Comparison of ENCODE assay signal across 1 cellular context in genomic region chr6:151493495-151494234, GRCh38.
TF ChIP-seq lines count a peak whose summit lies in the region.

Gene CCDC170, plus strand, starts transcription at chr6:151494017. Its CDS starts 112 bp downstream, at chr6:151494129.

TF ChIP-seq in HepG2, 621 proteins besides CTCF, POLR2A, EP300 and RAD21 (continued from another document and continues in another):
- TF ChIP-seq, protein P1, sequence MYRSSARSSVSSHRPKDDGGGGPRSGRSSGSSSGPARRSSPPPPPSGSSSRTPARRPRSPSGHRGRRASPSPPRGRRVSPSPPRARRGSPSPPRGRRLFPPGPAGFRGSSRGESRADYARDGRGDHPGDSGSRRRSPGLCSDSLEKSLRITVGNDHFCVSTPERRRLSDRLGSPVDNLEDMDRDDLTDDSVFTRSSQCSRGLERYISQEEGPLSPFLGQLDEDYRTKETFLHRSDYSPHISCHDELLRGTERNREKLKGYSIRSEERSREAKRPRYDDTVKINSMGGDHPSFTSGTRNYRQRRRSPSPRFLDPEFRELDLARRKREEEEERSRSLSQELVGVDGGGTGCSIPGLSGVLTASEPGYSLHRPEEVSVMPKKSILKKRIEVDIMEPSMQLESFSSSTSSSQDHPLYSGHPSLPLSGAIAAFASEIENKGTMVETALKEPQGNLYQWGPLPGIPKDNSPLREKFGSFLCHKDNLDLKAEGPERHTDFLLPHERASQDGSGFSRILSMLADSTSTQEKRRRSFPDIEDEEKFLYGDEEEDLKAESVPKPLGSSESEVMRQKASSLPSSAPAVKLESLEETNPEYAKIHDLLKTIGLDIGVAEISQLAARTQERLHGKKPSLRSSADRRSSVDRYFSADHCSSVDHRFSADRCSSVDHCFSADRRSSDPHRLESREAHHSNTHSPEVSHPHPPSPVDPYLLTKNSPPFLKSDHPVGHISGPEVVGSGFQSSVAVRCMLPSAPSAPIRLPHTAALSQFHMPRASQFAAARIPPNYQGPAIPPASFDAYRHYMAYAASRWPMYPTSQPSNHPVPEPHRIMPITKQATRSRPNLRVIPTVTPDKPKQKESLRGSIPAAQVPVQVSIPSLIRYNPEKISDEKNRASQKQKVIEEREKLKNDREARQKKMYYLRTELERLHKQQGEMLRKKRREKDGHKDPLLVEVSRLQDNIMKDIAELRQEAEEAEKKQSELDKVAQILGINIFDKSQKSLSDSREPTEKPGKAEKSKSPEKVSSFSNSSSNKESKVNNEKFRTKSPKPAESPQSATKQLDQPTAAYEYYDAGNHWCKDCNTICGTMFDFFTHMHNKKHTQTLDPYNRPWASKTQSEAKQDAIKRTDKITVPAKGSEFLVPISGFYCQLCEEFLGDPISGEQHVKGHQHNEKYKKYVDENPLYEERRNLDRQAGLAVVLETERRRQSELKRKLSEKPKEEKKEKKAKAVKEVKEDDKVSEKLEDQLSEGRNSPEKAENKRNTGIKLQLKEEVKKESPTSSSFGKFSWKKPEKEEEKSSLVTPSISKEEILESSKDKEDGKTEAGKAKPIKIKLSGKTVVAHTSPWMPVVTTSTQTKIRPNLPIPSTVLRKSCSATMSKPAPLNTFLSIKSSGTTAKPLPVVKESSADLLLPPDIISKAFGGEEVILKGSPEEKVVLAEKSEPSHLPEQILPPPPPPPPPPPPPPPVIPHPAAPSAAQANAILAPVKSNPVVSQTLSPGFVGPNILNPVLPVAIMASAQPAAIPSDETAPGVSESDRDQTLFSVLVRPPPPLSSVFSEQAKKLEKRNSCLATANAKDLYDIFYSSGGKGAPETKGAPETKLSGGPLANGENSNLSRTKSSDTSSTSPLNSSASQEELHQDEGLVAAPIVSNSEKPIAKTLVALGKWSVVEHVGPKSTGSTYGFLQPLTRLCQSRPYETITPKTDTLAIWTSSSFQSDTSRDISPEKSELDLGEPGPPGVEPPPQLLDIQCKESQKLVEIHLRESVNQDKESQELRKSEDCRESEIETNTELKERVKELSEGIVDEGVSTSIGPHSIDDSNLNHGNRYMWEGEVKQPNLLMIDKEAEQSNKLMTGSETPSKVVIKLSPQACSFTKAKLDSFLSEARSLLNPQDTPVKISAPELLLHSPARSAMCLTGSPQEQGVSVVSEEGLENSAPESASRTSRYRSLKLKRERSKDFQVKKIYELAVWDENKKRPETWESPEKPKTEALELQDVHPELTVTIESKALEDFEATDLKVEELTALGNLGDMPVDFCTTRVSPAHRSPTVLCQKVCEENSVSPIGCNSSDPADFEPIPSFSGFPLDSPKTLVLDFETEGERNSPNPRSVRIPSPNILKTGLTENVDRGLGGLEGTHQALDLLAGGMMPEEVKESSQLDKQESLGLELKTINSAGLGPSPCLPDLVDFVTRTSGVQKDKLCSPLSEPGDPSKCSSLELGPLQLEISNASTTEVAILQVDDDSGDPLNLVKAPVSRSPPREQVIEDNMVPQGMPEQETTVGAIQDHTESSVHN (CRISPR knock-in tag; IDR thresholded peaks at IDR 0.05): no peak
- peak; percentile 96 for TF ChIP-seq ZFY (CRISPR knock-in tag; IDR thresholded peaks at IDR 0.05)
- TF ChIP-seq FOXK2 (IDR thresholded peaks at IDR 0.05): no peak
- peak; percentile 62; the same call in 1 of the 2 replicates for TF ChIP-seq BCL3 (CRISPR knock-in tag; IDR thresholded peaks at IDR 0.05)
- no peak for TF ChIP-seq CEBPZ (IDR thresholded peaks at IDR 0.05; ENCODE audit: low read length)
- 0 out of 2 replicates have a peak, but pooled peaks have one; percentile 35 for TF ChIP-seq FOXM1 (CRISPR knock-in tag; IDR thresholded peaks at IDR 0.05)
- TF ChIP-seq CEBPB (IDR thresholded peaks at IDR 0.05; ENCODE audit: borderline replicate concordance, low read depth, low read length): no peak
- TF ChIP-seq AGO2 (optimal IDR thresholded peaks at IDR 0.05; ENCODE audit: low read depth, low read length): peak; percentile 86
- TF ChIP-seq, protein P2, sequence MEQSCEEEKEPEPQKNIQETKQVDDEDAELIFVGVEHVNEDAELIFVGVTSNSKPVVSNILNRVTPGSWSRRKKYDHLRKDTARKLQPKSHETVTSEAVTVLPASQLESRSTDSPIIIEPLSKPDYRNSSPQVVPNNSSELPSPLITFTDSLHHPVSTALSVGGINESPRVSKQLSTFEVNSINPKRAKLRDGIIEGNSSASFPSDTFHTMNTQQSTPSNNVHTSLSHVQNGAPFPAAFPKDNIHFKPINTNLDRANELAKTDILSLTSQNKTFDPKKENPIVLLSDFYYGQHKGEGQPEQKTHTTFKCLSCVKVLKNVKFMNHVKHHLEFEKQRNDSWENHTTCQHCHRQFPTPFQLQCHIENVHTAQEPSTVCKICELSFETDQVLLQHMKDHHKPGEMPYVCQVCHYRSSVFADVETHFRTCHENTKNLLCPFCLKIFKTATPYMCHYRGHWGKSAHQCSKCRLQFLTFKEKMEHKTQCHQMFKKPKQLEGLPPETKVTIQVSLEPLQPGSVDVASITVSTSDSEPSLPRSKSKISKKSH (CRISPR knock-in tag; IDR thresholded peaks at IDR 0.05; ENCODE audit: borderline replicate concordance): peak; percentile 33; the same call in 1 of the 2 replicates
- TF ChIP-seq BHLHE40 (IDR thresholded peaks at IDR 0.05; ENCODE audit: low read length): no peak
- TF ChIP-seq ZFP41 (CRISPR knock-in tag; IDR thresholded peaks at IDR 0.05; ENCODE audit: borderline replicate concordance): peak; percentile 70; the same call in 1 of the 2 replicates
- TF ChIP-seq ZSCAN20 (CRISPR knock-in tag; IDR thresholded peaks at IDR 0.05; ENCODE audit: borderline replicate concordance): peak; percentile 79
- no peak for TF ChIP-seq ZNF17 (CRISPR knock-in tag; IDR thresholded peaks at IDR 0.05)
- no peak for TF ChIP-seq CERS6 (CRISPR knock-in tag; IDR thresholded peaks at IDR 0.05)
- no peak for TF ChIP-seq ZNF20 (CRISPR knock-in tag; IDR thresholded peaks at IDR 0.05)
- peak; percentile 56; the same call in 1 of the 2 replicates for TF ChIP-seq ZFP1 (CRISPR knock-in tag; IDR thresholded peaks at IDR 0.05)
- peak; percentile 91; the same call in 1 of the 2 replicates for TF ChIP-seq ZNF766 (CRISPR knock-in tag; IDR thresholded peaks at IDR 0.05; ENCODE audit: borderline replicate concordance)
- TF ChIP-seq NFATC3 (CRISPR knock-in tag; IDR thresholded peaks at IDR 0.05): no peak
- no peak for TF ChIP-seq POLR2AphosphoS2 (IDR thresholded peaks at IDR 0.05; ENCODE audit: low read depth, low read length)
- peak; percentile 48; the same call in 1 of the 2 replicates for TF ChIP-seq HOMEZ (CRISPR knock-in tag; IDR thresholded peaks at IDR 0.05; ENCODE audit: low read depth)
- no peak; the same call in 1 of the 2 replicates for TF ChIP-seq ERF (CRISPR knock-in tag; IDR thresholded peaks at IDR 0.05)
- no peak for TF ChIP-seq HDAC6 (IDR thresholded peaks at IDR 0.05; ENCODE audit: low read depth, low read length)
- TF ChIP-seq GZF1 (CRISPR knock-in tag; IDR thresholded peaks at IDR 0.05): no peak
- TF ChIP-seq ZBTB40 (IDR thresholded peaks at IDR 0.05): no peak
- TF ChIP-seq ZBTB40 (CRISPR knock-in tag; IDR thresholded peaks at IDR 0.05): no peak
